22 cellular contexts compared by ENCODE assay signal in genomic region chr10:112271982-112272381, GRCh38. TPM values are rescaled to one million over a fixed set of nuclear protein-coding genes. Genes with fewer than 3 reads are reported as not detected.
A peak's percentile ranks its signal among the peaks of the same experiment; 100 is the strongest.
DNase-seq lines count a peak whose midpoint lies in the region; ATAC-seq, FAIRE-seq and TF ChIP-seq lines count a peak whose summit lies in the region.
"Had no signal": no experiment of that assay in that cellular context is flagged by ENCODE, and none has a peak within 500 bp of the region (broad histone marks: within the 10 kb centered on the region; RNA-seq: fewer than 3 reads in every experiment).

No MANE protein-coding gene starts in this region.

- no peak for FAIRE-seq in GM12891 (lab: Jason Lieb, UNC)

- TF ChIP-seq CTCF in AG09309 (IDR thresholded peaks at IDR 0.05; ENCODE audit: control insufficient read depth, insufficient read depth, low read depth, low read length, missing control alignments), result no peak
- no peak for TF ChIP-seq CTCF in cardiac fibroblast (IDR thresholded peaks at IDR 0.05; ENCODE audit: low read depth, low read length)
- TF ChIP-seq CTCF in right lobe of liver (IDR thresholded peaks at IDR 0.05), result no peak
- no peak for TF ChIP-seq CTCF in tibial artery (IDR thresholded peaks at IDR 0.05)

- WGBS in right lobe of liver (ENCODE audit: insufficient coverage, low coverage, low lambda C conversion rate, missing lambda C conversion rate), result 45% methylated on average over 3 of the region's 3 CpGs

- H3K27me3 ChIP-seq in right lobe of liver, result no peaks in the 10 kb centered on the region
- no peaks in the 10 kb centered on the region for H3K27me3 ChIP-seq in tibial artery

- intact Hi-C loops in right lobe of liver (cut with DNase I) (no loop called here), tibial artery (cut with DNase I; ENCODE audit: low total_unique reads) (no loop called here)

- TF ChIP-seq POLR2A in right lobe of liver (IDR thresholded peaks at IDR 0.05), result peak; percentile 57
- TF ChIP-seq POLR2A in GM12891 (IDR thresholded peaks at IDR 0.05; ENCODE audit: low read depth, low read length), result no peak

- peak overlapping the region; percentile 3 to 35 (median 6) for H3K27ac ChIP-seq in right lobe of liver
- H3K27ac ChIP-seq in tibial artery, result no peak overlapping the region

- H3K36me3 ChIP-seq in right lobe of liver, result no peaks in the 10 kb centered on the region
- no peaks in the 10 kb centered on the region for H3K36me3 ChIP-seq in tibial artery

- H3K4me3 ChIP-seq in AG09309 (ENCODE audit: control insufficient read depth, low read depth, low read length), result no peak overlapping the region
- no peak overlapping the region for H3K4me3 ChIP-seq in cardiac fibroblast (replicated peaks in 1 of 2; ENCODE audit: low read depth in 2 of 2, low read length in 2 of 2)
- H3K4me3 ChIP-seq in right lobe of liver, result no peak overlapping the region
- no peak overlapping the region for H3K4me3 ChIP-seq in tibial artery

- H3K9me3 ChIP-seq in right lobe of liver, result no peaks in the 10 kb centered on the region
- H3K9me3 ChIP-seq in tibial artery, result peaks cover 0 to 3% (median 0%) of the 10 kb centered on the region in 3 donors

- H3K4me1 ChIP-seq in right lobe of liver (peaks cover 0 to 40% (median 11%) of the 10 kb centered on the region in 4 donors), tibial artery (no peaks in the 10 kb centered on the region)

- ATAC-seq in right lobe of liver, result peak; percentile 50 to 71 (median 65)
- ATAC-seq: effector memory CD8-positive, alpha-beta T cell had no signal

- DNase-seq in AG09309 (ENCODE audit: low read depth) (peak; percentile 66), M059J (ENCODE audit: low read depth) (peak; percentile 45), cardiac fibroblast (ENCODE audit: low read depth in 2 of 2) (peak; percentile 12 to 82), right lobe of liver (peak in 1 of 3 donors; percentile 67), tibial artery (no peak), GM12891 (ENCODE audit: insufficient read length, low spot score) (no peak), ureter (ENCODE audit: low spot score) (no peak), glomerular visceral epithelial cell (ENCODE audit: extremely low spot score) (no peak)
- DNase-seq: activated CD4-positive, alpha-beta T cell treated with anti-CD3 and anti-CD28 coated beads, Interleukin-2, amount 10 ng/mL, durations not matched to agents 24 days and 14 days; central memory CD4-positive, alpha-beta T cell; effector memory CD8-positive, alpha-beta T cell; GF-D8; islet precursor cell; NCI-H1105; NCI-H345; nucleus accumbens; SHP77 treated with DMSO at 0.1 percent for 48 hours; stimulated activated naive CD4-positive, alpha-beta T cell had no signal

TF ChIP-seq in GM12891, 5 proteins besides CTCF, POLR2A, EP300 and RAD21:
- TF ChIP-seq POU2F2 (IDR thresholded peaks at IDR 0.05; ENCODE audit: low read depth, low read length) (no peak), POLR2AphosphoS5 (IDR thresholded peaks at IDR 0.05; ENCODE audit: low read depth, low read length) (no peak), PAX5 (IDR thresholded peaks at IDR 0.05; ENCODE audit: insufficient read depth, low read length, severe bottlenecking) (no peak), SPI1 (IDR thresholded peaks at IDR 0.05; ENCODE audit: low read depth, low read length) (no peak), TAF1 (IDR thresholded peaks at IDR 0.05; ENCODE audit: low read depth, low read length) (no peak)

RNA-seq across cellular contexts. Expression of gene TECTB, which starts 11.2 kb away (rescaled TPM):
- 0.07 and 0.15 TPM in 2 replicates for total RNA-seq in M059J (2014; rRNA removed; shearing (Covaris generic))
- total RNA-seq in right lobe of liver (under 1 TPM; 0.18 to 0.83 (median 0.49) TPM), ureter (not detected)
- not detected for polyA plus RNA-seq in GM12891 (2012; ENCODE audit: low read depth, missing spikeins)
- total RNA-seq: activated CD4-positive, alpha-beta T cell treated with anti-CD3 and anti-CD28 coated beads, Interleukin-2, amount 10 ng/mL, durations not matched to agents 24 days and 14 days; mesothelial cell of epicardium; T-helper 2 cell treated with Interferon-gamma antibody and Interleukin-4, amounts not matched to agents 100 ng/mL and 5 ng/mL, for 36 hours; urinary bladder had no signal
- polyA plus RNA-seq: IgD-negative memory B cell, urinary bladder had no signal

Comparison
In these comparisons a context has a peak if more than half of its experiments do, and no peak if none do; other contexts are left out.
1. DNase-seq: peak in AG09309 (single experiment), M059J (single experiment) and cardiac fibroblast (2 of 2); none in tibial artery (0 of 2), GM12891 (single experiment), ureter (single experiment) and glomerular visceral epithelial cell (single experiment).
2. H3K27ac ChIP-seq: peak in right lobe of liver (3 of 3); none in tibial artery (0 of 2).